In the genomic region with DNA sequence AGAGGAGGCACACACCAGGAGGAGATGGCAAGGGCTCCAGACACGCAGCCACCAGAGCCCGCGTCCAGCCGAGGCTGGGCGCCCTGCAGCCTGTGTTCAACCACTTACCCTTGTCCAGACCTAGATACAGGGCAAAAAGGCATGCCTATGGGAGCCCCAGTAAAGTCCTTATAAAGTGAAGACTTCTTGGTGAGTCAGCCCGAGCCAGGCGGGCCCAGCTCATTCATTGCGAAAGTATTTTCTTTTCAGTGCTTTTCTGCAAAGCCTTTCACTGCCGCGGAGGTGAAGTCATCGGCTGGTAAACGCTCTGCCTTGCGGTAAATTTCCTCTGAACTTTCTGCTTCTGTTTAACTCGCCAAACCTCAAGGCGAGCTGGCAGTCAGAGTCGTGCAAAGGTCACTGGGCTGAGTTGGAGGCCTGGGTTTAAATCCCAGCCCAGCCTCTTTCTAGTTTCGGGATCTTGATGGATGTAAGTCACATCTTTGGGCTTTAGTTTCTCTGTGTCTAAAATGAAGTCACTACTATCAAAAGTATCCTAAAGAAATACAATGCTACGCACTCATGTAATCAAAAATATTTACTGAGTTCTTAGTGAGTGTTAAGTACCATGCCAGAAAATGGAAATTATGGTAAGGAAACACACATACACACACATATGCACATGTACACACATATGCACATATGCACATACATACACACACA, we compare ENCODE assay signal across 8 cellular contexts. TPM values are rescaled to one million over a fixed set of nuclear protein-coding genes. Genes with fewer than 3 reads are reported as not detected.
A peak's percentile ranks its signal among the peaks of the same experiment; 100 is the strongest.
DNase-seq lines count a peak whose midpoint lies in the region.

No MANE protein-coding gene starts in this region.

- DNase-seq in EH (ENCODE audit: low read depth) = peak; percentile 100
- DNase-seq in Kasumi-1 (lab: John Stamatoyannopoulos, UW) = peak; percentile 55 to 60
- peak; percentile 44 to 84 for DNase-seq in activated CD4-positive, alpha-beta T cell treated with anti-CD3 and anti-CD28 coated beads, Interleukin-2, amount 50 U/mL, for 24 hours (ENCODE audit: low read depth in 1 of 2, low spot score in 1 of 2)
- peak; percentile 91 for DNase-seq in dermis blood vessel endothelial cell
- peak; percentile 58 to 59 for DNase-seq in stimulated activated CD8-positive, alpha-beta memory T cell treated with anti-CD3 and anti-CD28 coated beads, Interleukin-7, amount 100 ng/mL, for 4 hours (ENCODE audit: low read depth in 2 of 2)
- no peak for DNase-seq in NCI-H446 (lab: John Stamatoyannopoulos, UW)
- DNase-seq in NCI-H1092 treated with DMSO at 0.1 percent for 48 hours (lab: John Stamatoyannopoulos, UW) = no peak

- H3K4me1 ChIP-seq in mucosa of stomach (ENCODE audit: control insufficient read depth, insufficient read depth, low read length) = peaks cover 71% of the 10 kb centered on the region

- no peaks in the 10 kb centered on the region for H3K36me3 ChIP-seq in mucosa of stomach (ENCODE audit: control insufficient read depth, insufficient read depth, low read length)

- H3K9ac ChIP-seq in mucosa of stomach (ENCODE audit: low read length) = peak overlapping the region; percentile 63

- H3K4me3 ChIP-seq in mucosa of stomach (ENCODE audit: low read length) = peak overlapping the region; percentile 29

- H3K27me3 ChIP-seq in mucosa of stomach (ENCODE audit: control insufficient read depth, insufficient read depth, low read length) = no peaks in the 10 kb centered on the region

- H3K9me3 ChIP-seq in mucosa of stomach (ENCODE audit: control insufficient read depth, low read length) = no peaks in the 10 kb centered on the region

RNA-seq across cellular contexts. Expression of gene IFFO2, which starts 54.7 kb away (rescaled TPM):
- 10.1 and 12.6 TPM in 2 replicates for total RNA-seq in dermis blood vessel endothelial cell

Comparison
In these comparisons a context has a peak if more than half of its experiments do, and no peak if none do; other contexts are left out.
1. DNase-seq: peak in EH (single experiment), Kasumi-1 (2 of 2), activated CD4-positive, alpha-beta T cell treated with anti-CD3 and anti-CD28 coated beads, Interleukin-2, amount 50 U/mL, for 24 hours (2 of 2), dermis blood vessel endothelial cell (single experiment) and stimulated activated CD8-positive, alpha-beta memory T cell treated with anti-CD3 and anti-CD28 coated beads, Interleukin-7, amount 100 ng/mL, for 4 hours (2 of 2); none in NCI-H446 (0 of 2) and NCI-H1092 treated with DMSO at 0.1 percent for 48 hours (single experiment).